Comparison of ENCODE assay signal across 10 cellular contexts in genomic region chr15:63041402-63041977, GRCh38. TPM values are rescaled to one million over a fixed set of nuclear protein-coding genes. Genes with fewer than 3 reads are reported as not detected.
DNase-seq lines count a peak whose midpoint lies in the region; ATAC-seq, FAIRE-seq and TF ChIP-seq lines count a peak whose summit lies in the region.
"Had no signal": no experiment of that assay in that cellular context is flagged by ENCODE, and none has a peak within 500 bp of the region (broad histone marks: within the 10 kb centered on the region; RNA-seq: fewer than 3 reads in every experiment).

No MANE protein-coding gene starts in this region.

- peaks cover 67 to 83% (median 79%) of the 10 kb centered on the region in 3 donors for H3K27me3 Mint-ChIP-seq in CD14-positive monocyte (ENCODE audit: low read depth in 3 of 3)

- ATAC-seq in GM12878: no peak
- no peak for ATAC-seq in GM21390 (IDR thresholded peaks at IDR 0.05; ENCODE audit: unreplicated experiment)

- TF ChIP-seq CTCF in GM12878 (IDR thresholded peaks at IDR 0.05 in 2 of 3, conservative IDR thresholded peaks at IDR 0.05 in 1 of 3; ENCODE audit: control insufficient read depth in 2 of 3, extremely low read depth in 1 of 3, insufficient read depth in 1 of 3, low read depth in 3 of 3, low read length in 3 of 3) (no peak), CD14-positive monocyte (IDR thresholded peaks at IDR 0.05) (no peak)

- H3K79me2 ChIP-seq in GM12878 (ENCODE audit: control insufficient read depth, insufficient read depth, low read length): no peaks in the 10 kb centered on the region

- intact Hi-C loops in GM12878 (cut with micrococcal nuclease; ENCODE audit: unreplicated experiment): no loop called here
- intact Hi-C loops in CD14-positive monocyte (cut with micrococcal nuclease): loop anchor here (10.0 kb wide), 2 partner anchors 143 to 243 kb away; partner anchors contain the start of gene RAB8B (in 1 of the 2)

- DNase-seq in HAP-1 (ENCODE audit: low spot score in 2 of 2): no peak
- DNase-seq in GM12878 (ENCODE audit: low read depth, low spot score): no peak
- no peak for DNase-seq in CD14-positive monocyte (ENCODE audit: low spot score)
- no peak for DNase-seq in stimulated activated CD4-positive, alpha-beta T cell treated with anti-CD3 and anti-CD28 coated beads, Interleukin-2, amount 100 ng/mL, for 24 hours
- no peak for DNase-seq in NCI-H1417 treated with DMSO at 0.1 percent for 48 hours (lab: John Stamatoyannopoulos, UW)
- DNase-seq: activated CD4-positive, alpha-beta T cell treated with anti-CD3 and anti-CD28 coated beads for 48 hours; small intestine had no signal

- H3K27me3 ChIP-seq in HAP-1 (ENCODE audit: low read depth) (no peaks in the 10 kb centered on the region), GM12878 (replicated peaks in 1 of 2; ENCODE audit: control insufficient read depth in 2 of 2, insufficient read depth in 2 of 2, low read length in 1 of 2) (peaks cover 15 to 28% of the 10 kb centered on the region in 2 experiments), iPS-18a (ENCODE audit: control insufficient read depth, insufficient read depth, low read length) (peaks cover 17% of the 10 kb centered on the region), skeletal muscle satellite cell (ENCODE audit: control insufficient read depth, insufficient read depth, low read length) (no peaks in the 10 kb centered on the region)

- H3K36me3 Mint-ChIP-seq in CD14-positive monocyte: peaks cover 0 to 2% of the 10 kb centered on the region in 2 donors

- in situ Hi-C loops in HAP-1 (cut with MboI; ENCODE audit: low sequenced_read_pairs): no loop called here
- in situ Hi-C loops in GM12878 (cut with MboI): no loop called here

- no peaks in the 10 kb centered on the region for H4K20me1 ChIP-seq in GM12878 (ENCODE audit: control insufficient read depth, insufficient read depth)

- TF ChIP-seq EP300 in GM12878 (IDR thresholded peaks at IDR 0.05; ENCODE audit: borderline replicate concordance in 1 of 2, control insufficient read depth in 1 of 2, low read depth in 2 of 2, low read length in 2 of 2): no peak

- CTCF ChIA-PET in GM12878 (lab: Yijun Ruan, JAX): no interaction called here

- no peak for FAIRE-seq in GM12878 (lab: Jason Lieb, UNC)
- FAIRE-seq: small intestine had no signal

- BruUV-seq in GM12878 (replicated peaks; lab: Mats Ljungman, UMichigan): no TSS peak

- RAD21 ChIA-PET in GM12878 (lab: Charles Lee; ENCODE audit: unreplicated experiment): no interaction called here

- H3K36me3 ChIP-seq in HAP-1 (replicated peaks): peaks cover 15% of the 10 kb centered on the region
- H3K36me3 ChIP-seq in GM12878 (ENCODE audit: control insufficient read depth in 2 of 2, insufficient read depth in 2 of 2, low read length in 1 of 2): no peaks in the 10 kb centered on the region
- peaks cover 26% of the 10 kb centered on the region for H3K36me3 ChIP-seq in iPS-18a (ENCODE audit: control insufficient read depth, low read depth, low read length)
- peaks cover 30% of the 10 kb centered on the region for H3K36me3 ChIP-seq in skeletal muscle satellite cell (ENCODE audit: insufficient read depth, low read length)

- H3K4me1 Mint-ChIP-seq in CD14-positive monocyte: peaks cover 19% of the 10 kb centered on the region

- H3K4me2 ChIP-seq in GM12878 (ENCODE audit: control insufficient read depth, insufficient read depth) (no peak overlapping the region), skeletal muscle satellite cell (ENCODE audit: low read length) (peak overlapping the region; percentile 95)

- H3K4me1 ChIP-seq in HAP-1: peaks cover 33% of the 10 kb centered on the region
- H3K4me1 ChIP-seq in GM12878 (ENCODE audit: control insufficient read depth, insufficient read depth, low read length): no peaks in the 10 kb centered on the region
- peaks cover 33% of the 10 kb centered on the region for H3K4me1 ChIP-seq in iPS-18a (ENCODE audit: control insufficient read depth, low read depth, low read length)
- H3K4me1 ChIP-seq in skeletal muscle satellite cell (ENCODE audit: control insufficient read depth, insufficient read depth, low read length): peaks cover 16% of the 10 kb centered on the region

- no peaks in the 10 kb centered on the region for H3K9me3 ChIP-seq in HAP-1
- H3K9me3 ChIP-seq in GM12878 (replicated peaks; ENCODE audit: control insufficient read depth, insufficient read depth, low read length): no peaks in the 10 kb centered on the region
- no peaks in the 10 kb centered on the region for H3K9me3 ChIP-seq in iPS-18a (ENCODE audit: control insufficient read depth, low read depth, low read length)
- H3K9me3 ChIP-seq in skeletal muscle satellite cell (replicated peaks; ENCODE audit: low read length): no peaks in the 10 kb centered on the region

- no peak overlapping the region for H3K27ac Mint-ChIP-seq in CD14-positive monocyte

- H3K9ac ChIP-seq in GM12878 (ENCODE audit: control insufficient read depth, insufficient read depth, low read length) (no peak overlapping the region), iPS-18a (ENCODE audit: low read length) (peak overlapping the region; percentile 82), skeletal muscle satellite cell (ENCODE audit: low read depth, low read length) (peak overlapping the region; percentile 83)

- TF ChIP-seq RAD21 in GM12878 (IDR thresholded peaks at IDR 0.05; ENCODE audit: insufficient read depth, low read depth, low read length): no peak

- peak overlapping the region in 1 of 2 donors; percentile 77 for H3K4me3 Mint-ChIP-seq in CD14-positive monocyte

- H3K27ac ChIP-seq in GM12878 (ENCODE audit: control insufficient read depth, insufficient read depth) (no peak overlapping the region), iPS-18a (ENCODE audit: low read length) (no peak overlapping the region)

- 62% methylated on average over 14 of the region's 14 CpGs for WGBS in GM12878 (ENCODE audit: insufficient coverage, insufficient replicate concordance, low lambda C conversion rate, missing lambda C conversion rate)

- TF ChIP-seq POLR2A in GM12878 (IDR thresholded peaks at IDR 0.05; ENCODE audit: low read depth, low read length): no peak

- SMC1A ChIA-PET in GM12878 (lab: Charles Lee; ENCODE audit: uncharacterized antibody, unreplicated experiment): no interaction called here

- H3K9me3 Mint-ChIP-seq in CD14-positive monocyte: peaks cover 0 to 12% (median 5%) of the 10 kb centered on the region in 7 donors

- H2AFZ ChIP-seq in GM12878 (ENCODE audit: control insufficient read depth, low read depth, low read length): no peak overlapping the region

- H3K4me3 ChIP-seq in HAP-1 (peak overlapping the region; percentile 53), GM12878 (no peak overlapping the region), iPS-18a (ENCODE audit: low read length) (peak overlapping the region; percentile 97), skeletal muscle satellite cell (ENCODE audit: low read length) (peak overlapping the region; percentile 92)

- POLR2A ChIA-PET in GM12878 (lab: Charles Lee): no interaction called here

TF ChIP-seq in GM12878, 131 proteins besides CTCF, POLR2A, EP300 and RAD21 (continues in another document):
- 0 out of 2 replicates have a peak, but pooled peaks have one; percentile 19 for TF ChIP-seq ELK1 (IDR thresholded peaks at IDR 0.05; ENCODE audit: low read depth, low read length)

RNA-seq across cellular contexts. Expression of gene TPM1, which starts 1.1 kb away (rescaled TPM):
- total RNA-seq in GM12878 (2013; cell fraction: nucleolus; rRNA removed): 22.9 and 27.2 TPM in 2 replicates
- 0.96 and 1.7 TPM in 2 replicates for total RNA-seq in GM12878 (2014; rRNA removed)
- 2.4 and 2.5 TPM in 2 replicates for total RNA-seq in GM12878 (2014; rRNA removed; fragmentation: Illumina TruSeq; extraction: Trizol)
- 2.2 and 2.3 TPM in 2 replicates for total RNA-seq in GM12878 (2021)
- polyA plus RNA-seq in GM12878 (2011; ENCODE audit: low read depth): 1.2 TPM
- 9.7 and 10.0 TPM in 2 replicates for polyA plus RNA-seq in GM12878 (2011; rRNA removed)
- polyA plus RNA-seq in GM12878 (2011; cell fraction: cytosol; rRNA removed): 4.8 and 5.5 TPM in 2 replicates
- polyA plus RNA-seq in GM12878 (2011; cell fraction: nucleus; rRNA removed): 10.0 and 11.6 TPM in 2 replicates
- 1.6 and 1.7 TPM in 2 replicates for polyA plus RNA-seq in GM12878 (2012)
- 2.7 and 3.9 TPM in 2 replicates for polyA plus RNA-seq in GM12878 (2014; fragmentation: Illumina TruSeq; extraction: Trizol)
- under 1 TPM; 0.43 to 0.88 TPM for polyA plus RNA-seq in GM12878 (2014; fragmentation: Nextera tagmentation; extraction: Ambion mirVana)
- polyA plus RNA-seq in GM12878 (2014; rRNA removed): 2.3 and 2.5 TPM in 2 replicates
- polyA plus RNA-seq in GM12878 (2016; fragmentation: Nextera tagmentation; extraction: Ambion mirVana): 1 to 10 TPM; 4.1 to 6.3 TPM
- 6.4 and 7.5 TPM in 2 replicates for polyA minus RNA-seq in GM12878 (2011; rRNA and poly(A)+ RNA removed)
- polyA minus RNA-seq in GM12878 (2011; cell fraction: cytosol; rRNA and poly(A)+ RNA removed): 2.0 and 5.9 TPM in 2 replicates
- 4.8 and 10.6 TPM in 2 replicates for polyA minus RNA-seq in GM12878 (2011; cell fraction: nucleus; rRNA and poly(A)+ RNA removed)
- 169 and 227 TPM in 2 replicates for total RNA-seq in skeletal muscle satellite cell (2012; rRNA removed)
- polyA plus RNA-seq in CD14-positive monocyte: 10 to 100 TPM; 11.7 to 15.9 TPM
